In genomic region chr4:8192748-8193738, GRCh38 we compare ENCODE assay signal across 8 cellular contexts. TPM values are rescaled to one million over a fixed set of nuclear protein-coding genes. Genes with fewer than 3 reads are reported as not detected.
DNase-seq lines count a peak whose midpoint lies in the region; ATAC-seq, FAIRE-seq and TF ChIP-seq lines count a peak whose summit lies in the region.

No MANE protein-coding gene starts in this region.

- no peaks in the 10 kb centered on the region for H3K79me2 ChIP-seq in keratinocyte (ENCODE audit: control insufficient read depth, insufficient read depth, low read length)

- ATAC-seq in GM18909 (IDR thresholded peaks at IDR 0.05; ENCODE audit: poor library complexity, unreplicated experiment) (peak; percentile 93), HG03045 (IDR thresholded peaks at IDR 0.05; ENCODE audit: unreplicated experiment) (peak; percentile 68)

- H3K9me3 ChIP-seq in keratinocyte (ENCODE audit: control insufficient read depth, low read depth, low read length) = no peaks in the 10 kb centered on the region

- no peaks in the 10 kb centered on the region for H4K20me1 ChIP-seq in keratinocyte (ENCODE audit: control insufficient read depth, extremely low read depth, insufficient read depth, low read length)

- dilution Hi-C loops in keratinocyte (cut with MboI; ENCODE audit: extremely low pct_ligation_motif_present, low sequenced_read_pairs) = no loop called here

- FAIRE-seq in keratinocyte (lab: Jason Lieb, UNC) = peak; percentile 51

- H3K4me3 ChIP-seq in keratinocyte (ENCODE audit: control insufficient read depth in 2 of 3, extremely low read depth in 1 of 3, insufficient read depth in 2 of 3, low read depth in 1 of 3, low read length in 3 of 3) = no peak overlapping the region

- H3K27me3 ChIP-seq in keratinocyte (ENCODE audit: control insufficient read depth, extremely low read depth, insufficient read depth, low read length) = no peaks in the 10 kb centered on the region

- H3K27ac Mint-ChIP-seq in activated CD4-positive, alpha-beta memory T cell treated with anti-CD3 and anti-CD28 coated beads for 36 hours = no peak overlapping the region

- no peak overlapping the region for H3K4me3 Mint-ChIP-seq in activated CD4-positive, alpha-beta memory T cell treated with anti-CD3 and anti-CD28 coated beads for 36 hours

- H3K27me3 Mint-ChIP-seq in activated CD4-positive, alpha-beta memory T cell treated with anti-CD3 and anti-CD28 coated beads for 36 hours = no peaks in the 10 kb centered on the region

- H3K9ac ChIP-seq in keratinocyte (ENCODE audit: control insufficient read depth, extremely low read depth, insufficient read depth, low read length) = no peak overlapping the region

- peaks cover 39% of the 10 kb centered on the region for H3K4me1 ChIP-seq in keratinocyte (ENCODE audit: control insufficient read depth, extremely low read depth, insufficient read depth, low read length)

- H3K4me1 Mint-ChIP-seq in activated CD4-positive, alpha-beta memory T cell treated with anti-CD3 and anti-CD28 coated beads for 36 hours (ENCODE audit: low read depth) = no peaks in the 10 kb centered on the region

- no peak overlapping the region for H3K4me2 ChIP-seq in keratinocyte (ENCODE audit: control insufficient read depth, extremely low read depth, insufficient read depth, low read depth, low read length)

- no peaks in the 10 kb centered on the region for H3K36me3 Mint-ChIP-seq in activated CD4-positive, alpha-beta memory T cell treated with anti-CD3 and anti-CD28 coated beads for 36 hours

- DNase-seq in DMS53 (lab: John Stamatoyannopoulos, UW) (peak; percentile 97), NCI-H2081 treated with DMSO at 0.1 percent for 48 hours (lab: John Stamatoyannopoulos, UW) (peak; percentile 57), keratinocyte (ENCODE audit: low read depth, low spot score) (no peak), epidermal melanocyte (ENCODE audit: insufficient read length, low spot score) (no peak), COLO829 (ENCODE audit: low spot score) (no peak)
- peak; percentile 37 for DNase-seq in activated CD4-positive, alpha-beta memory T cell treated with anti-CD3 and anti-CD28 coated beads for 36 hours

- peak in 2 of 3 experiments; percentile 32 to 56 for TF ChIP-seq CTCF in keratinocyte (optimal IDR thresholded peaks at IDR 0.05 in 1 of 3, IDR thresholded peaks at IDR 0.05 in 1 of 3, conservative IDR thresholded peaks at IDR 0.05 in 1 of 3; ENCODE audit: extremely low read depth in 1 of 3, insufficient read depth in 2 of 3, low read length in 3 of 3)

- no peaks in the 10 kb centered on the region for H3K36me3 ChIP-seq in keratinocyte (ENCODE audit: control insufficient read depth in 2 of 2, extremely low read depth in 1 of 2, insufficient read depth in 2 of 2, low read length in 2 of 2)

- POLR2A ChIA-PET in activated CD4-positive, alpha-beta memory T cell treated with anti-CD3 and anti-CD28 coated beads for 36 hours (lab: Charles Lee) = no interaction called here

- intact Hi-C loops in activated CD4-positive, alpha-beta memory T cell treated with anti-CD3 and anti-CD28 coated beads for 36 hours (cut with micrococcal nuclease) = loop anchor here (2.0 kb wide), 1 partner anchor 16 kb away; no protein-coding TSS in a partner anchor

- H3K27ac ChIP-seq in keratinocyte (ENCODE audit: control insufficient read depth, insufficient read depth, low read length) = no peak overlapping the region

- no peak overlapping the region for H2AFZ ChIP-seq in keratinocyte (ENCODE audit: control insufficient read depth, low read length)

- H3K9me3 Mint-ChIP-seq in activated CD4-positive, alpha-beta memory T cell treated with anti-CD3 and anti-CD28 coated beads for 36 hours = no peaks in the 10 kb centered on the region

- no peaks in the 10 kb centered on the region for H3K9me1 ChIP-seq in keratinocyte (ENCODE audit: control insufficient read depth, extremely low read depth, insufficient read depth, low read length)

- CTCF ChIA-PET in activated CD4-positive, alpha-beta memory T cell treated with anti-CD3 and anti-CD28 coated beads for 36 hours (lab: Charles Lee) = interaction anchor here (1.4 to 1.5 kb wide), 2 partner anchors 16 to 49 kb away, joined by 3 read pairs; no protein-coding TSS in a partner anchor

RNA-seq across cellular contexts. Expression of gene SH3TC1, which starts 6.0 kb away (rescaled TPM):
- total RNA-seq in activated CD4-positive, alpha-beta memory T cell treated with anti-CD3 and anti-CD28 coated beads for 36 hours = 10 to 100 TPM; 28.5 to 28.8 TPM
- polyA plus RNA-seq in keratinocyte = 12.0 to 22.1 TPM (median 12.3 TPM) in 3 replicates
- polyA plus RNA-seq in keratinocyte (2011; ENCODE audit: low read depth) = 4.0 TPM
- 3.3 and 7.9 TPM in 2 replicates for polyA plus RNA-seq in keratinocyte (2011; cell fraction: cytosol; rRNA removed)
- 28.3 and 44.2 TPM in 2 replicates for polyA plus RNA-seq in keratinocyte (2011; cell fraction: nucleus; rRNA removed)
- polyA plus RNA-seq in keratinocyte (2012; ENCODE audit: low replicate concordance) = 7.2 and 21.2 TPM in 2 replicates
- 22.2 to 29.7 TPM (median 27.2 TPM) in 3 replicates for polyA minus RNA-seq in keratinocyte
- 35.5 TPM for polyA minus RNA-seq in keratinocyte (2011; cell fraction: cytosol; rRNA and poly(A)+ RNA removed)
- polyA minus RNA-seq in keratinocyte (2011; cell fraction: nucleus; rRNA and poly(A)+ RNA removed) = 48.6 and 60.5 TPM in 2 replicates

RNA-seq across cellular contexts. Expression of gene ABLIM2, which starts 34.4 kb away (rescaled TPM):
- total RNA-seq in activated CD4-positive, alpha-beta memory T cell treated with anti-CD3 and anti-CD28 coated beads for 36 hours = under 1 TPM; 0.55 to 0.63 TPM
- 0.94 to 3.0 TPM (median 1.1 TPM) in 3 replicates for polyA plus RNA-seq in keratinocyte
- 3.8 TPM for polyA plus RNA-seq in keratinocyte (2011; ENCODE audit: low read depth)
- polyA plus RNA-seq in keratinocyte (2011; cell fraction: cytosol; rRNA removed) = 1.1 and 2.0 TPM in 2 replicates
- 1.5 and 3.6 TPM in 2 replicates for polyA plus RNA-seq in keratinocyte (2011; cell fraction: nucleus; rRNA removed)
- polyA plus RNA-seq in keratinocyte (2012; ENCODE audit: low replicate concordance) = 1.3 and 9.7 TPM in 2 replicates
- polyA minus RNA-seq in keratinocyte = 0.80 to 5.3 TPM (median 3.7 TPM) in 3 replicates
- polyA minus RNA-seq in keratinocyte (2011; cell fraction: cytosol; rRNA and poly(A)+ RNA removed) = 1.7 TPM
- polyA minus RNA-seq in keratinocyte (2011; cell fraction: nucleus; rRNA and poly(A)+ RNA removed) = 1.6 and 4.2 TPM in 2 replicates

Comparison
In these comparisons a context has a peak if more than half of its experiments do, and no peak if none do; other contexts are left out.
1. DNase-seq: peak in DMS53 (single experiment), NCI-H2081 treated with DMSO at 0.1 percent for 48 hours (single experiment) and activated CD4-positive, alpha-beta memory T cell treated with anti-CD3 and anti-CD28 coated beads for 36 hours (single experiment); none in keratinocyte (single experiment), epidermal melanocyte (single experiment) and COLO829 (single experiment).